Comparison of ENCODE assay signal across 1 cellular context in genomic region chr4:182895791-182896292, GRCh38.
TF ChIP-seq lines count a peak whose summit lies in the region.

No MANE protein-coding gene starts in this region.

TF ChIP-seq in HepG2, 621 proteins besides CTCF, POLR2A, EP300 and RAD21 (continued from another document and continues in another):
- TF ChIP-seq PREB (CRISPR knock-in tag; IDR thresholded peaks at IDR 0.05) (no peak), ZNF326 (CRISPR knock-in tag; IDR thresholded peaks at IDR 0.05; ENCODE audit: borderline replicate concordance) (no peak), NBN (conservative IDR thresholded peaks at IDR 0.05) (no peak), ZNF451 (CRISPR knock-in tag; IDR thresholded peaks at IDR 0.05) (peak; percentile 49; the same call in 1 of the 2 replicates), ZNF235 (CRISPR knock-in tag; IDR thresholded peaks at IDR 0.05; ENCODE audit: borderline replicate concordance) (no peak), ZNF224 (CRISPR knock-in tag; IDR thresholded peaks at IDR 0.05) (no peak), ZNF33A (CRISPR knock-in tag; IDR thresholded peaks at IDR 0.05; ENCODE audit: borderline replicate concordance) (no peak), THRA (CRISPR knock-in tag; IDR thresholded peaks at IDR 0.05; ENCODE audit: borderline replicate concordance) (peak; percentile 60; the same call in 1 of the 2 replicates), DMAP1 (CRISPR knock-in tag; IDR thresholded peaks at IDR 0.05) (peak; percentile 64; the same call in 1 of the 2 replicates), ZNF367 (CRISPR knock-in tag; IDR thresholded peaks at IDR 0.05; ENCODE audit: borderline replicate concordance) (no peak), ZHX2 (IDR thresholded peaks at IDR 0.05; ENCODE audit: low read depth) (peak; percentile 67; the same call in 1 of the 2 replicates), ZHX2 (CRISPR knock-in tag; IDR thresholded peaks at IDR 0.05; ENCODE audit: borderline replicate concordance) (no peak), ZBTB7A (CRISPR knock-in tag; IDR thresholded peaks at IDR 0.05) (peak; percentile 86), ZNF740 (CRISPR knock-in tag; IDR thresholded peaks at IDR 0.05) (no peak), ELK4 (CRISPR knock-in tag; IDR thresholded peaks at IDR 0.05; ENCODE audit: borderline replicate concordance) (no peak; the same call in 1 of the 2 replicates), ZNF432 (CRISPR knock-in tag; IDR thresholded peaks at IDR 0.05; ENCODE audit: borderline replicate concordance) (no peak), ZBTB43 (CRISPR knock-in tag; conservative IDR thresholded peaks at IDR 0.05) (peak; percentile 86; the same call in 1 of the 2 replicates), ZNF260 (CRISPR knock-in tag; IDR thresholded peaks at IDR 0.05; ENCODE audit: borderline replicate concordance, low read depth) (no peak), ZSCAN29 (CRISPR knock-in tag; conservative IDR thresholded peaks at IDR 0.05) (peak; percentile 71; the same call in 1 of the 2 replicates), LRRFIP1 (CRISPR knock-in tag; conservative IDR thresholded peaks at IDR 0.05) (no peak), POLR2AphosphoS5 (IDR thresholded peaks at IDR 0.05; ENCODE audit: low read depth, low read length) (no peak; the same call in 1 of the 2 replicates), MIER2 (CRISPR knock-in tag; IDR thresholded peaks at IDR 0.05) (no peak), MBNL3 (CRISPR knock-in tag; conservative IDR thresholded peaks at IDR 0.05) (no peak), ZMYM3 (CRISPR knock-in tag; IDR thresholded peaks at IDR 0.05) (0 out of 2 replicates have a peak, but pooled peaks have one; percentile 39), ZNF337 (CRISPR knock-in tag; IDR thresholded peaks at IDR 0.05; ENCODE audit: borderline replicate concordance, low read depth) (no peak; the same call in 1 of the 2 replicates), NR2F6 (IDR thresholded peaks at IDR 0.05) (peak; percentile 50), NR2F6 (CRISPR knock-in tag; IDR thresholded peaks at IDR 0.05) (peak; percentile 53; the same call in 1 of the 2 replicates), KMT2A (CRISPR knock-in tag; IDR thresholded peaks at IDR 0.05) (no peak; the same call in 1 of the 2 replicates), YEATS2 (CRISPR knock-in tag; IDR thresholded peaks at IDR 0.05; ENCODE audit: borderline replicate concordance) (peak; percentile 57; the same call in 1 of the 2 replicates), ZNF782 (CRISPR knock-in tag; IDR thresholded peaks at IDR 0.05; ENCODE audit: borderline replicate concordance) (peak; percentile 67; the same call in 1 of the 2 replicates), ZSCAN5A (CRISPR knock-in tag; IDR thresholded peaks at IDR 0.05; ENCODE audit: borderline replicate concordance) (no peak), RBM22 (optimal IDR thresholded peaks at IDR 0.05; ENCODE audit: low read length) (no peak), ZBTB3 (CRISPR knock-in tag; IDR thresholded peaks at IDR 0.05; ENCODE audit: borderline replicate concordance, low read depth) (no peak; the same call in 1 of the 2 replicates), HNRNPLL (IDR thresholded peaks at IDR 0.05; ENCODE audit: low read depth, low read length, poor library complexity, severe bottlenecking) (no peak), TRIM22 (IDR thresholded peaks at IDR 0.05) (no peak), ZNF256 (CRISPR knock-in tag; conservative IDR thresholded peaks at IDR 0.05) (no peak; the same call in 1 of the 2 replicates), ZNF720 (CRISPR knock-in tag; IDR thresholded peaks at IDR 0.05) (no peak), ZNF563 (CRISPR knock-in tag; IDR thresholded peaks at IDR 0.05) (no peak), ZNF589 (CRISPR knock-in tag; conservative IDR thresholded peaks at IDR 0.05) (no peak), ZNF550 (CRISPR knock-in tag; IDR thresholded peaks at IDR 0.05; ENCODE audit: borderline replicate concordance) (no peak), ZNF580 (CRISPR knock-in tag; IDR thresholded peaks at IDR 0.05; ENCODE audit: borderline replicate concordance, low read depth) (peak; percentile 78; the same call in 1 of the 2 replicates), NFKBIZ (CRISPR knock-in tag; IDR thresholded peaks at IDR 0.05) (peak; percentile 60; the same call in 1 of the 2 replicates), ZFY (CRISPR knock-in tag; IDR thresholded peaks at IDR 0.05) (peak; percentile 63), ZNF660 (CRISPR knock-in tag; IDR thresholded peaks at IDR 0.05; ENCODE audit: borderline replicate concordance, low read depth) (no peak), NR2C2 (CRISPR knock-in tag; IDR thresholded peaks at IDR 0.05; ENCODE audit: borderline replicate concordance) (no peak), PRPF4 (IDR thresholded peaks at IDR 0.05; ENCODE audit: low read depth, low read length, poor library complexity, severe bottlenecking) (no peak), SRSF1 (optimal IDR thresholded peaks at IDR 0.05; ENCODE audit: low read depth, low read length) (no peak), PHB2 (IDR thresholded peaks at IDR 0.05; ENCODE audit: partially characterized antibody) (no peak), SAFB2 (CRISPR knock-in tag; IDR thresholded peaks at IDR 0.05; ENCODE audit: borderline replicate concordance, low read depth) (no peak), MZF1 (CRISPR knock-in tag; IDR thresholded peaks at IDR 0.05; ENCODE audit: borderline replicate concordance) (no peak), POLR2AphosphoS2 (IDR thresholded peaks at IDR 0.05; ENCODE audit: low read depth, low read length) (no peak), SMAD3 (CRISPR knock-in tag; IDR thresholded peaks at IDR 0.05) (peak; percentile 89), SNAPC2 (CRISPR knock-in tag; IDR thresholded peaks at IDR 0.05) (no peak)
